1 cellular context compared by ENCODE assay signal in genomic region chr1:203926025-203926540, GRCh38.
TF ChIP-seq lines count a peak whose summit lies in the region.

No MANE protein-coding gene starts in this region.

TF ChIP-seq in K562, 482 proteins besides CTCF, POLR2A, EP300 and RAD21 (continued from another document and continues in another):
- TF ChIP-seq, protein P1, sequence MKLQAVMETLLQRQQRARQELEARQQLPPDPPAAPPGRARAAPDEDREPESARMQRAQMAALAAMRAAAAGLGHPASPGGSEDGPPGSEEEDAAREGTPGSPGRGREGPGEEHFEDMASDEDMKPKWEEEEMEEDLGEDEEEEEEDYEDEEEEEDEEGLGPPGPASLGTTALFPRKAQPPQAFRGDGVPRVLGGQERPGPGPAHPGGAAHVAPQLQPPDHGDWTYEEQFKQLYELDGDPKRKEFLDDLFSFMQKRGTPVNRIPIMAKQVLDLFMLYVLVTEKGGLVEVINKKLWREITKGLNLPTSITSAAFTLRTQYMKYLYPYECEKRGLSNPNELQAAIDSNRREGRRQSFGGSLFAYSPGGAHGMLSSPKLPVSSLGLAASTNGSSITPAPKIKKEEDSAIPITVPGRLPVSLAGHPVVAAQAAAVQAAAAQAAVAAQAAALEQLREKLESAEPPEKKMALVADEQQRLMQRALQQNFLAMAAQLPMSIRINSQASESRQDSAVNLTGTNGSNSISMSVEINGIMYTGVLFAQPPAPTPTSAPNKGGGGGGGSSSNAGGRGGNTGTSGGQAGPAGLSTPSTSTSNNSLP (IDR thresholded peaks at IDR 0.05; ENCODE audit: borderline replicate concordance, low read depth, low read length): no peak
- no peak for TF ChIP-seq BRCA1 (IDR thresholded peaks at IDR 0.05)
- no peak for TF ChIP-seq BRCA1 (CRISPR knock-in tag; IDR thresholded peaks at IDR 0.05)
- TF ChIP-seq, protein P2, sequence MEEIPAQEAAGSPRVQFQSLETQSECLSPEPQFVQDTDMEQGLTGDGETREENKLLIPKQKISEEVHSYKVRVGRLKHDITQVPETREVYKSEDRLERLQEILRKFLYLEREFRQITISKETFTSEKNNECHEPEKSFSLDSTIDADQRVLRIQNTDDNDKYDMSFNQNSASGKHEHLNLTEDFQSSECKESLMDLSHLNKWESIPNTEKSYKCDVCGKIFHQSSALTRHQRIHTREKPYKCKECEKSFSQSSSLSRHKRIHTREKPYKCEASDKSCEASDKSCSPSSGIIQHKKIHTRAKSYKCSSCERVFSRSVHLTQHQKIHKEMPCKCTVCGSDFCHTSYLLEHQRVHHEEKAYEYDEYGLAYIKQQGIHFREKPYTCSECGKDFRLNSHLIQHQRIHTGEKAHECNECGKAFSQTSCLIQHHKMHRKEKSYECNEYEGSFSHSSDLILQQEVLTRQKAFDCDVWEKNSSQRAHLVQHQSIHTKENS (CRISPR knock-in tag; IDR thresholded peaks at IDR 0.05): no peak
- TF ChIP-seq, protein P3, sequence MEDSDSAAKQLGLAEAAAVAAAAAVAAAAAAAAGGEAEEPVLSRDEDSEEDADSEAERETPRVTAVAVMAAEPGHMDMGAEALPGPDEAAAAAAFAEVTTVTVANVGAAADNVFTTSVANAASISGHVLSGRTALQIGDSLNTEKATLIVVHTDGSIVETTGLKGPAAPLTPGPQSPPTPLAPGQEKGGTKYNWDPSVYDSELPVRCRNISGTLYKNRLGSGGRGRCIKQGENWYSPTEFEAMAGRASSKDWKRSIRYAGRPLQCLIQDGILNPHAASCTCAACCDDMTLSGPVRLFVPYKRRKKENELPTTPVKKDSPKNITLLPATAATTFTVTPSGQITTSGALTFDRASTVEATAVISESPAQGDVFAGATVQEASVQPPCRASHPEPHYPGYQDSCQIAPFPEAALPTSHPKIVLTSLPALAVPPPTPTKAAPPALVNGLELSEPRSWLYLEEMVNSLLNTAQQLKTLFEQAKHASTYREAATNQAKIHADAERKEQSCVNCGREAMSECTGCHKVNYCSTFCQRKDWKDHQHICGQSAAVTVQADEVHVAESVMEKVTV (CRISPR knock-in tag; IDR thresholded peaks at IDR 0.05): no peak
- TF ChIP-seq RBM17 (IDR thresholded peaks at IDR 0.05; ENCODE audit: borderline replicate concordance, low read depth, low read length): no peak
- no peak for TF ChIP-seq IRF1 (CRISPR knock-in tag; IDR thresholded peaks at IDR 0.05; ENCODE audit: borderline replicate concordance)
- TF ChIP-seq POLR2AphosphoS2 (IDR thresholded peaks at IDR 0.05; ENCODE audit: low read length): no peak
- TF ChIP-seq ZNF165 (CRISPR knock-in tag; IDR thresholded peaks at IDR 0.05; ENCODE audit: borderline replicate concordance): no peak
- no peak for TF ChIP-seq KAT2B (IDR thresholded peaks at IDR 0.05; ENCODE audit: low read depth, low read length)
- TF ChIP-seq, protein P4, sequence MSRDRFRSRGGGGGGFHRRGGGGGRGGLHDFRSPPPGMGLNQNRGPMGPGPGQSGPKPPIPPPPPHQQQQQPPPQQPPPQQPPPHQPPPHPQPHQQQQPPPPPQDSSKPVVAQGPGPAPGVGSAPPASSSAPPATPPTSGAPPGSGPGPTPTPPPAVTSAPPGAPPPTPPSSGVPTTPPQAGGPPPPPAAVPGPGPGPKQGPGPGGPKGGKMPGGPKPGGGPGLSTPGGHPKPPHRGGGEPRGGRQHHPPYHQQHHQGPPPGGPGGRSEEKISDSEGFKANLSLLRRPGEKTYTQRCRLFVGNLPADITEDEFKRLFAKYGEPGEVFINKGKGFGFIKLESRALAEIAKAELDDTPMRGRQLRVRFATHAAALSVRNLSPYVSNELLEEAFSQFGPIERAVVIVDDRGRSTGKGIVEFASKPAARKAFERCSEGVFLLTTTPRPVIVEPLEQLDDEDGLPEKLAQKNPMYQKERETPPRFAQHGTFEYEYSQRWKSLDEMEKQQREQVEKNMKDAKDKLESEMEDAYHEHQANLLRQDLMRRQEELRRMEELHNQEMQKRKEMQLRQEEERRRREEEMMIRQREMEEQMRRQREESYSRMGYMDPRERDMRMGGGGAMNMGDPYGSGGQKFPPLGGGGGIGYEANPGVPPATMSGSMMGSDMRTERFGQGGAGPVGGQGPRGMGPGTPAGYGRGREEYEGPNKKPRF (IDR thresholded peaks at IDR 0.05; ENCODE audit: low read depth, low read length): no peak
- no peak for TF ChIP-seq MED1 (CRISPR knock-in tag; IDR thresholded peaks at IDR 0.05; ENCODE audit: borderline replicate concordance)
- TF ChIP-seq SLC30A9 (CRISPR knock-in tag; IDR thresholded peaks at IDR 0.05): no peak
- TF ChIP-seq, protein P5, sequence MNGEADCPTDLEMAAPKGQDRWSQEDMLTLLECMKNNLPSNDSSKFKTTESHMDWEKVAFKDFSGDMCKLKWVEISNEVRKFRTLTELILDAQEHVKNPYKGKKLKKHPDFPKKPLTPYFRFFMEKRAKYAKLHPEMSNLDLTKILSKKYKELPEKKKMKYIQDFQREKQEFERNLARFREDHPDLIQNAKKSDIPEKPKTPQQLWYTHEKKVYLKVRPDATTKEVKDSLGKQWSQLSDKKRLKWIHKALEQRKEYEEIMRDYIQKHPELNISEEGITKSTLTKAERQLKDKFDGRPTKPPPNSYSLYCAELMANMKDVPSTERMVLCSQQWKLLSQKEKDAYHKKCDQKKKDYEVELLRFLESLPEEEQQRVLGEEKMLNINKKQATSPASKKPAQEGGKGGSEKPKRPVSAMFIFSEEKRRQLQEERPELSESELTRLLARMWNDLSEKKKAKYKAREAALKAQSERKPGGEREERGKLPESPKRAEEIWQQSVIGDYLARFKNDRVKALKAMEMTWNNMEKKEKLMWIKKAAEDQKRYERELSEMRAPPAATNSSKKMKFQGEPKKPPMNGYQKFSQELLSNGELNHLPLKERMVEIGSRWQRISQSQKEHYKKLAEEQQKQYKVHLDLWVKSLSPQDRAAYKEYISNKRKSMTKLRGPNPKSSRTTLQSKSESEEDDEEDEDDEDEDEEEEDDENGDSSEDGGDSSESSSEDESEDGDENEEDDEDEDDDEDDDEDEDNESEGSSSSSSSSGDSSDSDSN (IDR thresholded peaks at IDR 0.05; ENCODE audit: borderline replicate concordance in 1 of 2, low read depth in 2 of 2, low read length in 2 of 2): no peak
- TF ChIP-seq ILK (tag; IDR thresholded peaks at IDR 0.05; ENCODE audit: borderline replicate concordance, low read depth): no peak
- no peak for TF ChIP-seq ZNF431 (CRISPR knock-in tag; IDR thresholded peaks at IDR 0.05)
- TF ChIP-seq ZNF644 (tag; IDR thresholded peaks at IDR 0.05; ENCODE audit: low read depth): peak; percentile 59; the same call in 1 of the 2 replicates
- no peak for TF ChIP-seq TAF9B (IDR thresholded peaks at IDR 0.05; ENCODE audit: partially characterized antibody)
- peak; percentile 84 for TF ChIP-seq JUN (IDR thresholded peaks at IDR 0.05; ENCODE audit: borderline replicate concordance, low read depth, low read length)
- no peak for TF ChIP-seq JUN (CRISPR knock-in tag; IDR thresholded peaks at IDR 0.05; ENCODE audit: borderline replicate concordance)
- TF ChIP-seq, protein P6, sequence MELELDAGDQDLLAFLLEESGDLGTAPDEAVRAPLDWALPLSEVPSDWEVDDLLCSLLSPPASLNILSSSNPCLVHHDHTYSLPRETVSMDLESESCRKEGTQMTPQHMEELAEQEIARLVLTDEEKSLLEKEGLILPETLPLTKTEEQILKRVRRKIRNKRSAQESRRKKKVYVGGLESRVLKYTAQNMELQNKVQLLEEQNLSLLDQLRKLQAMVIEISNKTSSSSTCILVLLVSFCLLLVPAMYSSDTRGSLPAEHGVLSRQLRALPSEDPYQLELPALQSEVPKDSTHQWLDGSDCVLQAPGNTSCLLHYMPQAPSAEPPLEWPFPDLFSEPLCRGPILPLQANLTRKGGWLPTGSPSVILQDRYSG (tag; conservative IDR thresholded peaks at IDR 0.05; ENCODE audit: low read depth): no peak
- TF ChIP-seq FOXA1 (IDR thresholded peaks at IDR 0.05; ENCODE audit: borderline replicate concordance): no peak
- no peak for TF ChIP-seq NELFE (IDR thresholded peaks at IDR 0.05; ENCODE audit: insufficient read depth, insufficient read length)
- TF ChIP-seq THRAP3 (IDR thresholded peaks at IDR 0.05; ENCODE audit: borderline replicate concordance): no peak
- TF ChIP-seq ZBTB33 (CRISPR knock-in tag; IDR thresholded peaks at IDR 0.05): no peak
- no peak for TF ChIP-seq SNAPC5 (CRISPR knock-in tag; IDR thresholded peaks at IDR 0.05)
- TF ChIP-seq NBN (IDR thresholded peaks at IDR 0.05; ENCODE audit: low read depth): peak; percentile 81
- no peak for TF ChIP-seq ZNF778 (CRISPR knock-in tag; IDR thresholded peaks at IDR 0.05)
- TF ChIP-seq, protein P7, sequence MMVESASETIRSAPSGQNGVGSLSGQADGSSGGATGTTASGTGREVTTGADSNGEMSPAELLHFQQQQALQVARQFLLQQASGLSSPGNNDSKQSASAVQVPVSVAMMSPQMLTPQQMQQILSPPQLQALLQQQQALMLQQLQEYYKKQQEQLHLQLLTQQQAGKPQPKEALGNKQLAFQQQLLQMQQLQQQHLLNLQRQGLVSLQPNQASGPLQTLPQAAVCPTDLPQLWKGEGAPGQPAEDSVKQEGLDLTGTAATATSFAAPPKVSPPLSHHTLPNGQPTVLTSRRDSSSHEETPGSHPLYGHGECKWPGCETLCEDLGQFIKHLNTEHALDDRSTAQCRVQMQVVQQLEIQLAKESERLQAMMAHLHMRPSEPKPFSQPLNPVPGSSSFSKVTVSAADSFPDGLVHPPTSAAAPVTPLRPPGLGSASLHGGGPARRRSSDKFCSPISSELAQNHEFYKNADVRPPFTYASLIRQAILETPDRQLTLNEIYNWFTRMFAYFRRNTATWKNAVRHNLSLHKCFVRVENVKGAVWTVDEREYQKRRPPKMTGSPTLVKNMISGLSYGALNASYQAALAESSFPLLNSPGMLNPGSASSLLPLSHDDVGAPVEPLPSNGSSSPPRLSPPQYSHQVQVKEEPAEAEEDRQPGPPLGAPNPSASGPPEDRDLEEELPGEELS (CRISPR knock-in tag; IDR thresholded peaks at IDR 0.05; ENCODE audit: borderline replicate concordance): no peak
- no peak; the same call in 1 of the 2 replicates for TF ChIP-seq MTA3 (IDR thresholded peaks at IDR 0.05; ENCODE audit: borderline replicate concordance)
- TF ChIP-seq BCL6 (CRISPR knock-in tag; IDR thresholded peaks at IDR 0.05): no peak
- no peak for TF ChIP-seq ZNF140 (CRISPR knock-in tag; IDR thresholded peaks at IDR 0.05)
- TF ChIP-seq STAT6 (CRISPR knock-in tag; IDR thresholded peaks at IDR 0.05): no peak
- TF ChIP-seq KLF13 (tag; IDR thresholded peaks at IDR 0.05; ENCODE audit: borderline replicate concordance, low read depth): no peak
- peak; percentile 93 for TF ChIP-seq SMARCA4 (IDR thresholded peaks at IDR 0.05)
- no peak for TF ChIP-seq CCNT2 (IDR thresholded peaks at IDR 0.05; ENCODE audit: borderline replicate concordance, extremely low read depth, insufficient read length, low read depth, low read length)
- TF ChIP-seq, protein P8, sequence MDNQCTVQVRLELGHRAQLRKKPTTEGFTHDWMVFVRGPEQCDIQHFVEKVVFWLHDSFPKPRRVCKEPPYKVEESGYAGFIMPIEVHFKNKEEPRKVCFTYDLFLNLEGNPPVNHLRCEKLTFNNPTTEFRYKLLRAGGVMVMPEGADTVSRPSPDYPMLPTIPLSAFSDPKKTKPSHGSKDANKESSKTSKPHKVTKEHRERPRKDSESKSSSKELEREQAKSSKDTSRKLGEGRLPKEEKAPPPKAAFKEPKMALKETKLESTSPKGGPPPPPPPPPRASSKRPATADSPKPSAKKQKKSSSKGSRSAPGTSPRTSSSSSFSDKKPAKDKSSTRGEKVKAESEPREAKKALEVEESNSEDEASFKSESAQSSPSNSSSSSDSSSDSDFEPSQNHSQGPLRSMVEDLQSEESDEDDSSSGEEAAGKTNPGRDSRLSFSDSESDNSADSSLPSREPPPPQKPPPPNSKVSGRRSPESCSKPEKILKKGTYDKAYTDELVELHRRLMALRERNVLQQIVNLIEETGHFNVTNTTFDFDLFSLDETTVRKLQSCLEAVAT (IDR thresholded peaks at IDR 0.05): no peak
- 0 out of 2 replicates have a peak, but pooled peaks have one; percentile 40 for TF ChIP-seq JUNB (CRISPR knock-in tag; conservative IDR thresholded peaks at IDR 0.05)
